1 cellular context compared by ENCODE assay signal in the genomic region with DNA sequence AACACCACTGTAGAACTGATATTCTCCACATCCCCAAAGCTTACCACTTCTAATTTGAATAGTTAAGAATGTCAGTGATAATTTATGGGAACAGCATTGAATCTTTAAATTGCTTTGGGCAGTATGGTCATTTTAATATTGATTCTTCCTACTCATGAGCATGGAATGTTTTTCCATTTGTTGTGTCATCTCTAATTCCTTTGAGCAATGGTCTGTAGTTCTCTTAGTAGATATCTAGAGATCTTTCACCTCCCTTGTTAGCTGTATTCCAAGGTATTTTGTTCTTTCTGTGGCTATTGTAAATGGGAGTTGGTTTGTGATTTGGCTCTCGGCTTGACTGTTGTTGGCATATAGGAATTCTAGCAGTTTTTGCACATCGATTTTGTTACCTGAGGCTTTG.
TF ChIP-seq lines count a peak whose summit lies in the region.

No MANE protein-coding gene starts in this region.

TF ChIP-seq in H1, 55 proteins besides CTCF, POLR2A, EP300 and RAD21:
- TF ChIP-seq TAF1 (IDR thresholded peaks at IDR 0.05; ENCODE audit: low read depth, low read length) (no peak), TCF12 (IDR thresholded peaks at IDR 0.05; ENCODE audit: low read depth, low read length) (no peak), NANOG (IDR thresholded peaks at IDR 0.05; ENCODE audit: insufficient read depth, low read depth, low read length, poor library complexity, severe bottlenecking) (no peak), RNF2 (IDR thresholded peaks at IDR 0.05; ENCODE audit: borderline replicate concordance, low read depth, low read length, missing control alignments, poor library complexity, severe bottlenecking) (no peak), BCL11A (IDR thresholded peaks at IDR 0.05; ENCODE audit: low read depth in 2 of 2, low read length in 2 of 2) (no peak), PHF8 (conservative IDR thresholded peaks at IDR 0.05; ENCODE audit: low read depth, low read length) (no peak), KDM5A (IDR thresholded peaks at IDR 0.05; ENCODE audit: low read length) (no peak), HDAC2 (IDR thresholded peaks at IDR 0.05; ENCODE audit: borderline replicate concordance in 1 of 2, low read depth in 2 of 2, low read length in 2 of 2) (no peak), FOSL1 (IDR thresholded peaks at IDR 0.05; ENCODE audit: insufficient read depth, low read depth, low read length) (no peak), POLR2AphosphoS5 (IDR thresholded peaks at IDR 0.05; ENCODE audit: low read depth, low read length) (no peak), NRF1 (IDR thresholded peaks at IDR 0.05; ENCODE audit: low read depth, low read length) (no peak), SIRT6 (IDR thresholded peaks at IDR 0.05; ENCODE audit: low read length) (no peak), SIX5 (IDR thresholded peaks at IDR 0.05; ENCODE audit: low read depth, low read length) (no peak), SRF (IDR thresholded peaks at IDR 0.05; ENCODE audit: low read depth, low read length) (no peak), CHD2 (IDR thresholded peaks at IDR 0.05; ENCODE audit: low read length) (no peak), TBP (IDR thresholded peaks at IDR 0.05; ENCODE audit: low read depth, low read length) (no peak)
- TF ChIP-seq, protein P1, sequence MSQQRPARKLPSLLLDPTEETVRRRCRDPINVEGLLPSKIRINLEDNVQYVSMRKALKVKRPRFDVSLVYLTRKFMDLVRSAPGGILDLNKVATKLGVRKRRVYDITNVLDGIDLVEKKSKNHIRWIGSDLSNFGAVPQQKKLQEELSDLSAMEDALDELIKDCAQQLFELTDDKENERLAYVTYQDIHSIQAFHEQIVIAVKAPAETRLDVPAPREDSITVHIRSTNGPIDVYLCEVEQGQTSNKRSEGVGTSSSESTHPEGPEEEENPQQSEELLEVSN (IDR thresholded peaks at IDR 0.05) = no peak
